ENCODE assay signal across 29 cellular contexts in genomic region chr19:58294743-58295374, GRCh38.
"Had no signal": no experiment of that assay in that cellular context is flagged by ENCODE, and none has a peak within 500 bp of the region (broad histone marks: within the 10 kb centered on the region; RNA-seq: fewer than 3 reads in every experiment).

No MANE protein-coding gene starts in this region.

- H3K27ac Mint-ChIP-seq: activated CD4-positive, alpha-beta memory T cell treated with anti-CD3 and anti-CD28 coated beads, Interleukin-2, amount 10 ng/mL, durations not matched to agents 7 days and 5 days; activated CD4-positive, alpha-beta T cell treated with anti-CD3 and anti-CD28 coated beads for 36 hours; activated naive CD4-positive, alpha-beta T cell treated with anti-CD3 and anti-CD28 coated beads, Interleukin-2, amount 50 U/mL, for 24 hours; activated T-helper 17 cell treated with anti-CD3 and anti-CD28 coated beads, Interleukin-2, amount 50 U/mL, for 72 hours; brain; T-cell had no signal

- H3K4me3 ChIP-seq: ascending aorta, MG63, SK-N-MC had no signal

- ATAC-seq: activated CD4-positive, alpha-beta T cell treated with anti-CD3 and anti-CD28 coated beads for 36 hours; activated T-helper 17 cell treated with anti-CD3 and anti-CD28 coated beads, Interleukin-2, amount 50 U/mL, for 72 hours; Panc1; Right ventricle myocardium inferior; T-cell had no signal

- H3K27me3 ChIP-seq: ascending aorta, MG63 had no signal

- H3K4me3 Mint-ChIP-seq: activated CD4-positive, alpha-beta memory T cell treated with anti-CD3 and anti-CD28 coated beads, Interleukin-2, amount 10 ng/mL, durations not matched to agents 7 days and 5 days; activated CD4-positive, alpha-beta T cell treated with anti-CD3 and anti-CD28 coated beads for 36 hours; activated naive CD4-positive, alpha-beta T cell treated with anti-CD3 and anti-CD28 coated beads, Interleukin-2, amount 50 U/mL, for 24 hours; activated T-helper 17 cell treated with anti-CD3 and anti-CD28 coated beads, Interleukin-2, amount 50 U/mL, for 72 hours; brain; T-cell had no signal

- H3K27ac ChIP-seq: ascending aorta, SK-N-MC, VCaP had no signal

- H3K4me1 Mint-ChIP-seq: activated CD4-positive, alpha-beta memory T cell treated with anti-CD3 and anti-CD28 coated beads, Interleukin-2, amount 10 ng/mL, durations not matched to agents 7 days and 5 days; activated CD4-positive, alpha-beta T cell treated with anti-CD3 and anti-CD28 coated beads for 36 hours; activated naive CD4-positive, alpha-beta T cell treated with anti-CD3 and anti-CD28 coated beads, Interleukin-2, amount 50 U/mL, for 24 hours; brain had no signal

- H3K4me1 ChIP-seq: ascending aorta had no signal

- DNase-seq: activated CD4-positive, alpha-beta memory T cell treated with anti-CD3 and anti-CD28 coated beads, Interleukin-2, amount 10 ng/mL, durations not matched to agents 7 days and 5 days; activated CD4-positive, alpha-beta T cell treated with anti-CD3 and anti-CD28 coated beads for 36 hours; activated CD4-positive, alpha-beta T cell treated with anti-CD3 and anti-CD28 coated beads, Interleukin-2, amount 50 U/mL, for 1 hour; activated T-cell treated with anti-CD3 and anti-CD28 coated beads for 4 hours; activated T-cell treated with anti-CD3 and anti-CD28 coated beads, Interleukin-2, amount 50 U/mL, for 48 hours; amniotic stem cell; MG63; MV-4-11; NCI-H1092 treated with DMSO at 0.1 percent for 48 hours; NCI-H1436; NCI-H1694 treated with DMSO at 0.1 percent for 48 hours; NCI-H2029 treated with DMSO at 0.1 percent for 48 hours; NCI-H510A treated with DMSO at 0.1 percent for 48 hours; NCI-H69; NK-92 treated with Interleukin-12 subunit alpha and Interleukin-12 subunit beta, amount 100 ng/mL, for 24 hours; OCI-M1; RPMI8226; T-cell; T-helper 2 cell; T1000 had no signal

- FAIRE-seq: TTC549 had no signal

- H3K27me3 Mint-ChIP-seq: activated CD4-positive, alpha-beta memory T cell treated with anti-CD3 and anti-CD28 coated beads, Interleukin-2, amount 10 ng/mL, durations not matched to agents 7 days and 5 days; activated CD4-positive, alpha-beta T cell treated with anti-CD3 and anti-CD28 coated beads for 36 hours; activated naive CD4-positive, alpha-beta T cell treated with anti-CD3 and anti-CD28 coated beads, Interleukin-2, amount 50 U/mL, for 24 hours; activated T-helper 17 cell treated with anti-CD3 and anti-CD28 coated beads, Interleukin-2, amount 50 U/mL, for 72 hours; T-cell had no signal
